In genomic region chr22:37045958-37046357, GRCh38 we compare ENCODE assay signal across 10 cellular contexts. TPM values are rescaled to one million over a fixed set of nuclear protein-coding genes. Genes with fewer than 3 reads are reported as not detected.
DNase-seq lines count a peak whose midpoint lies in the region; ATAC-seq and TF ChIP-seq lines count a peak whose summit lies in the region.
"Had no signal": no experiment of that assay in that cellular context is flagged by ENCODE, and none has a peak within 500 bp of the region (broad histone marks: within the 10 kb centered on the region; RNA-seq: fewer than 3 reads in every experiment).

No MANE protein-coding gene starts in this region.

- H3K36me3 Mint-ChIP-seq in CD8-positive, alpha-beta T cell = no peaks in the 10 kb centered on the region

- H3K9me3 Mint-ChIP-seq in CD8-positive, alpha-beta T cell = no peaks in the 10 kb centered on the region
- H3K9me3 Mint-ChIP-seq in stimulated activated naive CD8-positive, alpha-beta T cell treated with anti-CD3 and anti-CD28 coated beads, Interleukin-15, amount 100 ng/mL, for 72 hours = no peaks in the 10 kb centered on the region

- POLR2A ChIA-PET in CD8-positive, alpha-beta T cell (lab: Charles Lee) = interaction anchor here (0.7 to 1.0 kb wide), 2 partner anchors 10 to 176 kb away, joined by 3 read pairs; no protein-coding TSS in a partner anchor
- POLR2A ChIA-PET in HEK293T (lab: Yijun Ruan, JAX) = interaction anchor here (0.5 to 1.1 kb wide), 3 partner anchors 25 to 183 kb away, joined by 3 to 4 read pairs (median 3); no protein-coding TSS in a partner anchor

- peaks cover 5% of the 10 kb centered on the region for H3K27me3 Mint-ChIP-seq in CD8-positive, alpha-beta T cell (ENCODE audit: low read depth)
- H3K27me3 Mint-ChIP-seq in stimulated activated naive CD8-positive, alpha-beta T cell treated with anti-CD3 and anti-CD28 coated beads, Interleukin-15, amount 100 ng/mL, for 72 hours = peaks cover 14% of the 10 kb centered on the region

- 51% methylated on average over 4 of the region's 4 CpGs for WGBS in liver

- CTCF ChIA-PET in CD8-positive, alpha-beta T cell (lab: Charles Lee) = interaction anchor here (0.8 to 1.6 kb wide), 4 partner anchors 8 to 215 kb away, joined by 3 to 4 read pairs (median 4); no protein-coding TSS in a partner anchor
- CTCF ChIA-PET in HEK293T (lab: Yijun Ruan, JAX) = interaction anchor here (0.6 to 1.3 kb wide), 8 partner anchors 9 to 974 kb away, joined by 3 to 9 read pairs (median 4); no protein-coding TSS in a partner anchor

- ATAC-seq in CD8-positive, alpha-beta T cell = peak; percentile 26
- no peak for ATAC-seq in stimulated activated naive CD8-positive, alpha-beta T cell treated with anti-CD3 and anti-CD28 coated beads, Interleukin-15, amount 100 ng/mL, for 72 hours
- ATAC-seq: right cardiac atrium had no signal

- no peak overlapping the region for H3K4me3 ChIP-seq in CD8-positive, alpha-beta T cell (ENCODE audit: low read depth, low read length)
- H3K4me3 ChIP-seq in ascending aorta = no peak overlapping the region
- H3K4me3 ChIP-seq in liver (ENCODE audit: low read depth in 1 of 3, low read length in 3 of 3) = no peak overlapping the region

- H3K9ac ChIP-seq in liver (ENCODE audit: low read depth in 1 of 2, low read length in 2 of 2) = no peak overlapping the region

- intact Hi-C loops in CD8-positive, alpha-beta T cell (cut with DNase I, micrococcal nuclease) = loop anchor here in 1 of 2 experiments (1.0 kb wide), 1 partner anchor 152 kb away; no protein-coding TSS in a partner anchor
- intact Hi-C loops in ascending aorta (cut with DNase I) = no loop called here

- no peak overlapping the region for H3K4me3 Mint-ChIP-seq in CD8-positive, alpha-beta T cell
- no peak overlapping the region for H3K4me3 Mint-ChIP-seq in stimulated activated naive CD8-positive, alpha-beta T cell treated with anti-CD3 and anti-CD28 coated beads, Interleukin-15, amount 100 ng/mL, for 72 hours

- no peaks in the 10 kb centered on the region for H3K27me3 ChIP-seq in CD8-positive, alpha-beta T cell (ENCODE audit: insufficient read depth, low read length)
- H3K27me3 ChIP-seq in ascending aorta (no peaks in the 10 kb centered on the region), liver (ENCODE audit: control insufficient read depth in 4 of 4, insufficient read depth in 4 of 4, low read length in 3 of 4) (no peaks in the 10 kb centered on the region)

- TF ChIP-seq CTCF in CD8-positive, alpha-beta T cell (IDR thresholded peaks at IDR 0.05) = peak; percentile 30
- TF ChIP-seq CTCF in ascending aorta (IDR thresholded peaks at IDR 0.05) (peak in 2 of 3 experiments; percentile 12 to 24), liver (IDR thresholded peaks at IDR 0.05; ENCODE audit: low read depth, low read length, missing input control) (peak; percentile 29)

- H3K27ac ChIP-seq in CD8-positive, alpha-beta T cell (ENCODE audit: low read depth, low read length) = no peak overlapping the region
- H3K27ac ChIP-seq in ascending aorta (no peak overlapping the region), liver (ENCODE audit: low read depth in 1 of 2, low read length in 2 of 2) (no peak overlapping the region)

- H3K27ac Mint-ChIP-seq in CD8-positive, alpha-beta T cell = no peak overlapping the region
- no peak overlapping the region for H3K27ac Mint-ChIP-seq in stimulated activated naive CD8-positive, alpha-beta T cell treated with anti-CD3 and anti-CD28 coated beads, Interleukin-15, amount 100 ng/mL, for 72 hours

- H3K36me3 ChIP-seq in CD8-positive, alpha-beta T cell (ENCODE audit: insufficient read depth, low read length) = no peaks in the 10 kb centered on the region
- H3K36me3 ChIP-seq in ascending aorta = no peaks in the 10 kb centered on the region
- no peaks in the 10 kb centered on the region for H3K36me3 ChIP-seq in liver (ENCODE audit: control insufficient read depth in 4 of 4, insufficient read depth in 3 of 4, low read depth in 1 of 4, low read length in 3 of 4)

- no peak for DNase-seq in CD8-positive, alpha-beta T cell
- peak; percentile 73 for DNase-seq in HEK293T (ENCODE audit: extremely low spot score)
- no peak for DNase-seq in ascending aorta (ENCODE audit: low spot score in 2 of 2)
- DNase-seq in NCI-H1092 treated with DMSO at 0.1 percent for 48 hours (lab: John Stamatoyannopoulos, UW) = no peak
- DNase-seq in NCI-H2227 (lab: John Stamatoyannopoulos, UW; ENCODE audit: unreplicated experiment) = no peak
- DNase-seq in stimulated activated naive CD8-positive, alpha-beta T cell treated with anti-CD3 and anti-CD28 coated beads, Interleukin-15, amount 100 ng/mL, for 72 hours = no peak
- DNase-seq in C1 segment of cervical spinal cord (lab: John Stamatoyannopoulos, UW) = no peak
- DNase-seq: SHP77 treated with DMSO at 0.1 percent for 48 hours had no signal

- peak; percentile 57 to 64 for TF ChIP-seq RAD21 in liver (IDR thresholded peaks at IDR 0.05)

- H3K4me1 Mint-ChIP-seq in CD8-positive, alpha-beta T cell (ENCODE audit: low read depth) = no peaks in the 10 kb centered on the region
- H3K4me1 Mint-ChIP-seq in stimulated activated naive CD8-positive, alpha-beta T cell treated with anti-CD3 and anti-CD28 coated beads, Interleukin-15, amount 100 ng/mL, for 72 hours = peaks cover 31% of the 10 kb centered on the region

- H3K9me3 ChIP-seq in CD8-positive, alpha-beta T cell (ENCODE audit: low read length) = no peaks in the 10 kb centered on the region
- no peaks in the 10 kb centered on the region for H3K9me3 ChIP-seq in ascending aorta
- H3K9me3 ChIP-seq in liver (ENCODE audit: control insufficient read depth in 4 of 4, low read length in 3 of 4) = no peaks in the 10 kb centered on the region

- no peaks in the 10 kb centered on the region for H3K4me1 ChIP-seq in CD8-positive, alpha-beta T cell (ENCODE audit: insufficient read depth, low read length)
- H3K4me1 ChIP-seq in ascending aorta = no peaks in the 10 kb centered on the region
- H3K4me1 ChIP-seq in liver (ENCODE audit: control insufficient read depth in 4 of 4, insufficient read depth in 4 of 4, low read length in 3 of 4) = peaks cover 5 to 27% (median 25%) of the 10 kb centered on the region in 4 donors

TF ChIP-seq in HEK293T, 16 proteins besides CTCF, POLR2A, EP300 and RAD21:
- TF ChIP-seq FOXK2 (IDR thresholded peaks at IDR 0.05) (no peak), HDGF (IDR thresholded peaks at IDR 0.05; ENCODE audit: borderline replicate concordance) (no peak), ARNT (IDR thresholded peaks at IDR 0.05) (no peak)

TF ChIP-seq in liver, 16 proteins besides CTCF, POLR2A, EP300 and RAD21 (continues in another document):
- TF ChIP-seq GABPA (IDR thresholded peaks at IDR 0.05 in 1 of 2, conservative IDR thresholded peaks at IDR 0.05 in 1 of 2) (no peak), EGR1 (IDR thresholded peaks at IDR 0.05; ENCODE audit: low read depth in 2 of 2) (no peak), RXRA (IDR thresholded peaks at IDR 0.05) (no peak), NR2F2 (IDR thresholded peaks at IDR 0.05) (no peak), TAF1 (conservative IDR thresholded peaks at IDR 0.05) (no peak), REST (IDR thresholded peaks at IDR 0.05) (no peak), ZBTB33 (IDR thresholded peaks at IDR 0.05) (no peak), HNF4A (conservative IDR thresholded peaks at IDR 0.05) (no peak), FOXA1 (IDR thresholded peaks at IDR 0.05) (no peak)

RNA-seq across cellular contexts. Expression of gene KCTD17, which starts 5.6 kb away (rescaled TPM):
- 10 to 100 TPM; 18.6 to 22.8 TPM for total RNA-seq in CD8-positive, alpha-beta T cell
- total RNA-seq in ascending aorta (34.9 TPM), liver (1 to 10 TPM; 3.4 to 4.1 TPM)
- polyA plus RNA-seq in liver = 1 to 10 TPM; 2.0 to 5.2 TPM

RNA-seq across cellular contexts. Expression of gene MPST, which starts 26.4 kb away (rescaled TPM):
- 1 to 10 TPM; 1.8 to 2.6 TPM for total RNA-seq in CD8-positive, alpha-beta T cell
- 113 TPM for total RNA-seq in ascending aorta
- total RNA-seq in liver = 100 to 1,000 TPM; 124 to 149 TPM
- 100 to 1,000 TPM; 249 to 277 TPM for polyA plus RNA-seq in liver

RNA-seq across cellular contexts. Expression of gene TST, which starts 26.7 kb away (rescaled TPM):
- not detected for total RNA-seq in CD8-positive, alpha-beta T cell
- 22.7 TPM for total RNA-seq in ascending aorta
- total RNA-seq in liver = 100 to 1,000 TPM; 186 to 212 TPM
- 100 to 1,000 TPM; 373 to 404 TPM for polyA plus RNA-seq in liver

Comparison
In these comparisons a context has a peak if more than half of its experiments do, and no peak if none do; other contexts are left out.
1. RNA of gene MPST, which starts 26.4 kb away (total RNA-seq): 124 to 149 TPM in liver and 113 TPM in ascending aorta (single experiment); 1.8 to 2.6 TPM in CD8-positive, alpha-beta T cell; every median in the first group is over 10 times any median in the second.
2. RNA of gene TST, which starts 26.7 kb away (total RNA-seq): 186 to 212 TPM in liver and 22.7 TPM in ascending aorta (single experiment); not detected in CD8-positive, alpha-beta T cell; every median in the first group is over 10 times any median in the second.
3. Peak in every context shown above with its lines, with median percentiles within 50 percentile points of each other: CTCF ChIP-seq.